In genomic region chr1:43946244-43947060, GRCh38 we compare ENCODE assay signal across 1 cellular context.
A peak's percentile ranks its signal among the peaks of the same experiment; 100 is the strongest.
TF ChIP-seq lines count a peak whose summit lies in the region.

Gene IPO13 (plus strand): TSS chr1:43946950. CDS start chr1:43947601, 651 bp downstream.

TF ChIP-seq in HepG2, 621 proteins besides CTCF, POLR2A, EP300 and RAD21 (continued from another document and continues in another):
- TF ChIP-seq AHDC1 (CRISPR knock-in tag; IDR thresholded peaks at IDR 0.05; ENCODE audit: borderline replicate concordance) (peak; percentile 70; the same call in 1 of the 2 replicates), ZNF354B (CRISPR knock-in tag; IDR thresholded peaks at IDR 0.05) (no peak), MEF2D (CRISPR knock-in tag; IDR thresholded peaks at IDR 0.05) (0 out of 2 replicates have a peak, but pooled peaks have one; percentile 57), DPF2 (CRISPR knock-in tag; IDR thresholded peaks at IDR 0.05; ENCODE audit: borderline replicate concordance, low read depth) (0 out of 2 replicates have a peak, but pooled peaks have one; percentile 45), HMGA1 (CRISPR knock-in tag; conservative IDR thresholded peaks at IDR 0.05) (no peak), HINFP (CRISPR knock-in tag; IDR thresholded peaks at IDR 0.05; ENCODE audit: low read depth) (peak; percentile 83), ATF5 (CRISPR knock-in tag; IDR thresholded peaks at IDR 0.05; ENCODE audit: low read depth) (no peak), MATR3 (CRISPR knock-in tag; IDR thresholded peaks at IDR 0.05) (no peak), XRCC5 (optimal IDR thresholded peaks at IDR 0.05; ENCODE audit: low read length) (peak; percentile 98), BCL6 (CRISPR knock-in tag; IDR thresholded peaks at IDR 0.05) (peak; percentile 59), ZNF704 (CRISPR knock-in tag; IDR thresholded peaks at IDR 0.05; ENCODE audit: borderline replicate concordance) (0 out of 2 replicates have a peak, but pooled peaks have one; percentile 58), TBP (CRISPR knock-in tag; IDR thresholded peaks at IDR 0.05) (no peak; the same call in 1 of the 2 replicates), ZBTB26 (CRISPR knock-in tag; IDR thresholded peaks at IDR 0.05; ENCODE audit: borderline replicate concordance) (peak; percentile 67; the same call in 1 of the 2 replicates), RAD51 (IDR thresholded peaks at IDR 0.05; ENCODE audit: borderline replicate concordance) (peak; percentile 48; the same call in 1 of the 2 replicates), ZBTB20 (CRISPR knock-in tag; IDR thresholded peaks at IDR 0.05; ENCODE audit: borderline replicate concordance, low read depth) (no peak; the same call in 1 of the 2 replicates), ZNF670 (CRISPR knock-in tag; IDR thresholded peaks at IDR 0.05; ENCODE audit: borderline replicate concordance) (peak; percentile 94; the same call in 1 of the 2 replicates), ZNF446 (CRISPR knock-in tag; IDR thresholded peaks at IDR 0.05) (peak; percentile 86; the same call in 1 of the 2 replicates), ZNF431 (CRISPR knock-in tag; IDR thresholded peaks at IDR 0.05; ENCODE audit: borderline replicate concordance, low read depth) (peak; percentile 34), ZNF574 (CRISPR knock-in tag; IDR thresholded peaks at IDR 0.05) (peak; percentile 92), ZNF512B (CRISPR knock-in tag; IDR thresholded peaks at IDR 0.05; ENCODE audit: borderline replicate concordance) (no peak), FOXC1 (CRISPR knock-in tag; IDR thresholded peaks at IDR 0.05; ENCODE audit: borderline replicate concordance) (peak; percentile 71), ZNF317 (CRISPR knock-in tag; IDR thresholded peaks at IDR 0.05) (peak; percentile 80), CREM (IDR thresholded peaks at IDR 0.05) (peak; percentile 59; the same call in 1 of the 2 replicates), CREM (CRISPR knock-in tag; IDR thresholded peaks at IDR 0.05) (no peak), ZNF432 (CRISPR knock-in tag; IDR thresholded peaks at IDR 0.05; ENCODE audit: borderline replicate concordance) (no peak), ZNF160 (CRISPR knock-in tag; IDR thresholded peaks at IDR 0.05) (peak; percentile 85; the same call in 1 of the 2 replicates), TP53 (CRISPR knock-in tag; conservative IDR thresholded peaks at IDR 0.05) (no peak; the same call in 1 of the 2 replicates), PRDM15 (CRISPR knock-in tag; IDR thresholded peaks at IDR 0.05) (no peak), FOXK1 (CRISPR knock-in tag; IDR thresholded peaks at IDR 0.05; ENCODE audit: borderline replicate concordance, low read depth) (peak; percentile 90), ETV5 (CRISPR knock-in tag; IDR thresholded peaks at IDR 0.05; ENCODE audit: borderline replicate concordance) (peak; percentile 88), NFKB2 (CRISPR knock-in tag; IDR thresholded peaks at IDR 0.05; ENCODE audit: borderline replicate concordance) (peak; percentile 88; the same call in 1 of the 2 replicates), ZBTB37 (CRISPR knock-in tag; IDR thresholded peaks at IDR 0.05) (no peak), MEIS1 (CRISPR knock-in tag; IDR thresholded peaks at IDR 0.05; ENCODE audit: borderline replicate concordance) (peak; percentile 97)
